Comparison of ENCODE assay signal across 7 cellular contexts in genomic region chr2:218405365-218406208, GRCh38. TPM values are rescaled to one million over a fixed set of nuclear protein-coding genes. Genes with fewer than 3 reads are reported as not detected.
DNase-seq lines count a peak whose midpoint lies in the region; ATAC-seq and FAIRE-seq lines count a peak whose summit lies in the region.

No MANE protein-coding gene starts in this region.

- no peaks in the 10 kb centered on the region for H3K27me3 ChIP-seq in right cardiac atrium (ENCODE audit: control insufficient read depth, insufficient read depth)

- no peaks in the 10 kb centered on the region for H3K9me3 ChIP-seq in right cardiac atrium (ENCODE audit: control insufficient read depth, low read length)

- FAIRE-seq in GM19239 (lab: Jason Lieb, UNC) = peak; percentile 63

- POLR2A ChIA-PET in activated CD8-positive, alpha-beta T cell treated with anti-CD3 and anti-CD28 coated beads, Interleukin-2, amount 10 ng/mL, durations not matched to agents 7 days and 5 days (lab: Charles Lee) = interaction anchor here (1.7 kb wide), 2 partner anchors 8 to 10 kb away, joined by 3 to 5 read pairs; no protein-coding TSS in a partner anchor

- H3K4me3 ChIP-seq in right cardiac atrium (ENCODE audit: low read length) = peak overlapping the region; percentile 24
- H3K4me3 ChIP-seq in skin epidermis = peak overlapping the region in 6 of 7 experiments; percentile 17 to 30 (median 27)

- peak overlapping the region; percentile 65 for H3K4me3 Mint-ChIP-seq in activated CD8-positive, alpha-beta T cell treated with anti-CD3 and anti-CD28 coated beads, Interleukin-2, amount 10 ng/mL, durations not matched to agents 7 days and 5 days

- 15% methylated on average over 21 of the region's 21 CpGs for WGBS in right cardiac atrium

- H3K4me1 ChIP-seq in right cardiac atrium (ENCODE audit: control insufficient read depth, insufficient read depth, low read length) = peaks cover 6% of the 10 kb centered on the region

- H3K36me3 Mint-ChIP-seq in activated CD8-positive, alpha-beta T cell treated with anti-CD3 and anti-CD28 coated beads, Interleukin-2, amount 10 ng/mL, durations not matched to agents 7 days and 5 days (ENCODE audit: low read depth) = peaks cover 40% of the 10 kb centered on the region

- CTCF ChIA-PET in activated CD8-positive, alpha-beta T cell treated with anti-CD3 and anti-CD28 coated beads, Interleukin-2, amount 10 ng/mL, durations not matched to agents 7 days and 5 days (lab: Charles Lee) = interaction anchor here (1.0 to 1.9 kb wide), 5 partner anchors 9 to 133 kb away, joined by 3 to 13 read pairs (median 4); no protein-coding TSS in a partner anchor

- no peaks in the 10 kb centered on the region for H3K27me3 Mint-ChIP-seq in activated CD8-positive, alpha-beta T cell treated with anti-CD3 and anti-CD28 coated beads, Interleukin-2, amount 10 ng/mL, durations not matched to agents 7 days and 5 days (ENCODE audit: low read depth)

- H3K4me1 Mint-ChIP-seq in activated CD8-positive, alpha-beta T cell treated with anti-CD3 and anti-CD28 coated beads, Interleukin-2, amount 10 ng/mL, durations not matched to agents 7 days and 5 days (ENCODE audit: low read depth) = peaks cover 65% of the 10 kb centered on the region

- peak overlapping the region; percentile 88 for H3K27ac Mint-ChIP-seq in activated CD8-positive, alpha-beta T cell treated with anti-CD3 and anti-CD28 coated beads, Interleukin-2, amount 10 ng/mL, durations not matched to agents 7 days and 5 days

- ATAC-seq in HG03097 (IDR thresholded peaks at IDR 0.05; ENCODE audit: low FRiP score, unreplicated experiment) = peak; percentile 11
- no peak for ATAC-seq in activated CD8-positive, alpha-beta T cell treated with anti-CD3 and anti-CD28 coated beads, Interleukin-2, amount 10 ng/mL, durations not matched to agents 7 days and 5 days
- ATAC-seq in right cardiac atrium = peak; percentile 1 to 2

- H3K9me3 Mint-ChIP-seq in activated CD8-positive, alpha-beta T cell treated with anti-CD3 and anti-CD28 coated beads, Interleukin-2, amount 10 ng/mL, durations not matched to agents 7 days and 5 days (ENCODE audit: insufficient read depth) = no peaks in the 10 kb centered on the region

- DNase-seq in GM19239 (ENCODE audit: insufficient read length, low spot score) (no peak), right cardiac atrium (peak in 2 of 3 donors; percentile 81 to 83), NCI-H2081 treated with DMSO at 0.1 percent for 48 hours (lab: John Stamatoyannopoulos, UW) (no peak), NCI-H2107 (lab: John Stamatoyannopoulos, UW) (no peak)
- DNase-seq in activated CD8-positive, alpha-beta T cell treated with anti-CD3 and anti-CD28 coated beads, Interleukin-2, amount 10 ng/mL, durations not matched to agents 7 days and 5 days = no peak

- H3K27ac ChIP-seq in right cardiac atrium (ENCODE audit: low read length) (peak overlapping the region; percentile 96), skin epidermis (peak overlapping the region in 20 of 21 experiments; percentile 53 to 95 (median 81))

- intact Hi-C loops in right cardiac atrium (cut with DNase I) = loop anchor here in 1 of 4 donors (5.0 kb wide), 1 partner anchor 62 kb away; no protein-coding TSS in a partner anchor

RNA-seq across cellular contexts. Expression of gene CTDSP1, which starts 5.9 kb away (rescaled TPM):
- total RNA-seq in activated CD8-positive, alpha-beta T cell treated with anti-CD3 and anti-CD28 coated beads, Interleukin-2, amount 10 ng/mL, durations not matched to agents 7 days and 5 days = 100 to 1,000 TPM; 175 to 185 TPM
- total RNA-seq in right cardiac atrium = 100 to 1,000 TPM in 3 of 4 donors, 10 to 100 TPM in 1; 99.9 to 118 (median 116) TPM
- polyA plus RNA-seq in right cardiac atrium = 85.9 TPM

RNA-seq across cellular contexts. Expression of gene VIL1, which starts 13.3 kb away (rescaled TPM):
- not detected for total RNA-seq in activated CD8-positive, alpha-beta T cell treated with anti-CD3 and anti-CD28 coated beads, Interleukin-2, amount 10 ng/mL, durations not matched to agents 7 days and 5 days
- total RNA-seq in right cardiac atrium = not detected
- polyA plus RNA-seq in right cardiac atrium = 0.11 TPM

RNA-seq across cellular contexts. Expression of gene SLC11A1, which starts 23.5 kb away (rescaled TPM):
- under 1 TPM; 0.21 to 0.29 TPM for total RNA-seq in activated CD8-positive, alpha-beta T cell treated with anti-CD3 and anti-CD28 coated beads, Interleukin-2, amount 10 ng/mL, durations not matched to agents 7 days and 5 days
- 10 to 100 TPM in 2 of 4 donors, 1 to 10 TPM in 2; 6.4 to 19.5 (median 12.5) TPM for total RNA-seq in right cardiac atrium
- polyA plus RNA-seq in right cardiac atrium = 13.8 TPM

RNA-seq across cellular contexts. Expression of gene CATIP, which starts 48.9 kb away (rescaled TPM):
- not detected for total RNA-seq in activated CD8-positive, alpha-beta T cell treated with anti-CD3 and anti-CD28 coated beads, Interleukin-2, amount 10 ng/mL, durations not matched to agents 7 days and 5 days
- total RNA-seq in right cardiac atrium = not detected
- 0.16 TPM for polyA plus RNA-seq in right cardiac atrium

Comparison
In these comparisons a context has a peak if more than half of its experiments do, and no peak if none do; other contexts are left out.
1. DNase-seq: peak in right cardiac atrium (2 of 3); none in GM19239 (single experiment), activated CD8-positive, alpha-beta T cell treated with anti-CD3 and anti-CD28 coated beads, Interleukin-2, amount 10 ng/mL, durations not matched to agents 7 days and 5 days (single experiment), NCI-H2081 treated with DMSO at 0.1 percent for 48 hours (single experiment) and NCI-H2107 (single experiment).
2. RNA of gene SLC11A1, which starts 23.5 kb away (total RNA-seq): 6.4 to 19.5 TPM in right cardiac atrium; 0.21 to 0.29 TPM in activated CD8-positive, alpha-beta T cell treated with anti-CD3 and anti-CD28 coated beads, Interleukin-2, amount 10 ng/mL, durations not matched to agents 7 days and 5 days; every median in the first group is over 4 times any median in the second.